Comparison of ENCODE assay signal across 9 cellular contexts in the genomic region with DNA sequence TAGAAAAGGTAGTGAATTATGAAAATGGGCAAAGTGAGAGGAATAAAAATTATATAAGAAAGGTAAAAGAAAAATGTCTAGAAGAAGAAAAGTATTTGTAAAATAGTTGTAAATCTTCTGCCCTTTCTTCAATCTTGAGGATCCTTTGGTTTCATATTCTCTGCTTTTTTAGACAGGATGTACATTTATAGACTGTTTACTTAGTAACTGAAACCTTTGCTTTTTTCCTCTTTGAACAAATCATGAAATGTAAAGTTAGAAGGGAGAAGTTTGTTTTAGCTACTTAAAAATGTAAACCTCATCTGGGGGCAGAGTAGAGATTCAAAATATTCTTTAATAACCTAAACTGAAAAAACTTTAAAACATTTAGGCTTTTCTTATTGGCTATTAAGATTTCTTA.
A peak's percentile ranks its signal among the peaks of the same experiment; 100 is the strongest.
DNase-seq lines count a peak whose midpoint lies in the region; ATAC-seq lines count a peak whose summit lies in the region.
"Had no signal": no experiment of that assay in that cellular context is flagged by ENCODE, and none has a peak within 500 bp of the region (broad histone marks: within the 10 kb centered on the region; RNA-seq: fewer than 3 reads in every experiment).

No MANE protein-coding gene starts in this region.

- no peaks in the 10 kb centered on the region for H3K9me3 Mint-ChIP-seq in naive B cell

- H3K9me3 ChIP-seq in T-helper 17 cell (ENCODE audit: control insufficient read depth, low read length, poor library complexity, severe bottlenecking) = no peaks in the 10 kb centered on the region

- H3K27ac Mint-ChIP-seq in T-helper 17 cell (peak overlapping the region; percentile 99), naive B cell (peak overlapping the region; percentile 91 to 99 (median 98))

- DNase-seq in T-helper 17 cell (no peak), naive B cell (peak; percentile 31), NCI-H2227 treated with DMSO at 0.1 percent for 48 hours (lab: John Stamatoyannopoulos, UW) (no peak), hippocampal formation (lab: John Stamatoyannopoulos, UW) (no peak), GM19240 (ENCODE audit: insufficient read length, low spot score) (no peak)
- DNase-seq: aorta had no signal

- H3K4me3 Mint-ChIP-seq in T-helper 17 cell = peak overlapping the region; percentile 67
- peak overlapping the region; percentile 60 to 89 (median 80) for H3K4me3 Mint-ChIP-seq in naive B cell

- peaks cover 2% of the 10 kb centered on the region for H3K36me3 Mint-ChIP-seq in T-helper 17 cell (ENCODE audit: low read depth)
- H3K36me3 Mint-ChIP-seq in naive B cell = no peaks in the 10 kb centered on the region

- peak; percentile 18 for ATAC-seq in GM18498 (IDR thresholded peaks at IDR 0.05; ENCODE audit: unreplicated experiment)
- peak; percentile 20 for ATAC-seq in HG02678 (IDR thresholded peaks at IDR 0.05; ENCODE audit: unreplicated experiment)
- ATAC-seq in T-helper 17 cell = peak; percentile 39
- peak; percentile 13 to 16 for ATAC-seq in naive B cell (ENCODE audit: low read depth in 2 of 2)
- ATAC-seq in HG03457 (IDR thresholded peaks at IDR 0.05; ENCODE audit: unreplicated experiment) = no peak

- H3K4me1 Mint-ChIP-seq in T-helper 17 cell = peaks cover 47% of the 10 kb centered on the region
- H3K4me1 Mint-ChIP-seq in naive B cell = peaks cover 49 to 63% (median 59%) of the 10 kb centered on the region in 3 donors

- H3K27me3 Mint-ChIP-seq in T-helper 17 cell = no peaks in the 10 kb centered on the region
- no peaks in the 10 kb centered on the region for H3K27me3 Mint-ChIP-seq in naive B cell
